1 cellular context compared by ENCODE assay signal in genomic region chr7:28381466-28381865, GRCh38.
TF ChIP-seq lines count a peak whose summit lies in the region.

No MANE protein-coding gene starts in this region.

TF ChIP-seq in SK-N-SH, 30 proteins besides CTCF, POLR2A, EP300 and RAD21 (continued from another document):
- TF ChIP-seq, protein P1, sequence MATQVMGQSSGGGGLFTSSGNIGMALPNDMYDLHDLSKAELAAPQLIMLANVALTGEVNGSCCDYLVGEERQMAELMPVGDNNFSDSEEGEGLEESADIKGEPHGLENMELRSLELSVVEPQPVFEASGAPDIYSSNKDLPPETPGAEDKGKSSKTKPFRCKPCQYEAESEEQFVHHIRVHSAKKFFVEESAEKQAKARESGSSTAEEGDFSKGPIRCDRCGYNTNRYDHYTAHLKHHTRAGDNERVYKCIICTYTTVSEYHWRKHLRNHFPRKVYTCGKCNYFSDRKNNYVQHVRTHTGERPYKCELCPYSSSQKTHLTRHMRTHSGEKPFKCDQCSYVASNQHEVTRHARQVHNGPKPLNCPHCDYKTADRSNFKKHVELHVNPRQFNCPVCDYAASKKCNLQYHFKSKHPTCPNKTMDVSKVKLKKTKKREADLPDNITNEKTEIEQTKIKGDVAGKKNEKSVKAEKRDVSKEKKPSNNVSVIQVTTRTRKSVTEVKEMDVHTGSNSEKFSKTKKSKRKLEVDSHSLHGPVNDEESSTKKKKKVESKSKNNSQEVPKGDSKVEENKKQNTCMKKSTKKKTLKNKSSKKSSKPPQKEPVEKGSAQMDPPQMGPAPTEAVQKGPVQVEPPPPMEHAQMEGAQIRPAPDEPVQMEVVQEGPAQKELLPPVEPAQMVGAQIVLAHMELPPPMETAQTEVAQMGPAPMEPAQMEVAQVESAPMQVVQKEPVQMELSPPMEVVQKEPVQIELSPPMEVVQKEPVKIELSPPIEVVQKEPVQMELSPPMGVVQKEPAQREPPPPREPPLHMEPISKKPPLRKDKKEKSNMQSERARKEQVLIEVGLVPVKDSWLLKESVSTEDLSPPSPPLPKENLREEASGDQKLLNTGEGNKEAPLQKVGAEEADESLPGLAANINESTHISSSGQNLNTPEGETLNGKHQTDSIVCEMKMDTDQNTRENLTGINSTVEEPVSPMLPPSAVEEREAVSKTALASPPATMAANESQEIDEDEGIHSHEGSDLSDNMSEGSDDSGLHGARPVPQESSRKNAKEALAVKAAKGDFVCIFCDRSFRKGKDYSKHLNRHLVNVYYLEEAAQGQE (IDR thresholded peaks at IDR 0.05; ENCODE audit: low read depth, low read length), result no peak
- TF ChIP-seq SIN3A (IDR thresholded peaks at IDR 0.05; ENCODE audit: borderline replicate concordance, low read depth, low read length) (no peak), FOXJ3 (CRISPR knock-in tag; IDR thresholded peaks at IDR 0.05) (no peak), TEAD4 (IDR thresholded peaks at IDR 0.05; ENCODE audit: borderline replicate concordance, insufficient read depth) (no peak), EZH2phosphoT487 (IDR thresholded peaks at IDR 0.05; ENCODE audit: borderline replicate concordance, low read depth) (no peak), IRF3 (IDR thresholded peaks at IDR 0.05; ENCODE audit: low read depth, low read length) (no peak), FOSL2 (IDR thresholded peaks at IDR 0.05; ENCODE audit: borderline replicate concordance, low read depth) (no peak), ELF1 (IDR thresholded peaks at IDR 0.05) (no peak), CHD2 (IDR thresholded peaks at IDR 0.05; ENCODE audit: low read length, partially characterized antibody) (no peak), GATA2 (CRISPR knock-in tag; IDR thresholded peaks at IDR 0.05) (no peak)
- TF ChIP-seq, protein P2, sequence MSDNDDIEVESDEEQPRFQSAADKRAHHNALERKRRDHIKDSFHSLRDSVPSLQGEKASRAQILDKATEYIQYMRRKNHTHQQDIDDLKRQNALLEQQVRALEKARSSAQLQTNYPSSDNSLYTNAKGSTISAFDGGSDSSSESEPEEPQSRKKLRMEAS (IDR thresholded peaks at IDR 0.05; ENCODE audit: low read depth), result no peak
TF ChIP-seq in SK-N-SH: peak in this region for 0.
